ENCODE assay signal across 8 cellular contexts in the genomic region with DNA sequence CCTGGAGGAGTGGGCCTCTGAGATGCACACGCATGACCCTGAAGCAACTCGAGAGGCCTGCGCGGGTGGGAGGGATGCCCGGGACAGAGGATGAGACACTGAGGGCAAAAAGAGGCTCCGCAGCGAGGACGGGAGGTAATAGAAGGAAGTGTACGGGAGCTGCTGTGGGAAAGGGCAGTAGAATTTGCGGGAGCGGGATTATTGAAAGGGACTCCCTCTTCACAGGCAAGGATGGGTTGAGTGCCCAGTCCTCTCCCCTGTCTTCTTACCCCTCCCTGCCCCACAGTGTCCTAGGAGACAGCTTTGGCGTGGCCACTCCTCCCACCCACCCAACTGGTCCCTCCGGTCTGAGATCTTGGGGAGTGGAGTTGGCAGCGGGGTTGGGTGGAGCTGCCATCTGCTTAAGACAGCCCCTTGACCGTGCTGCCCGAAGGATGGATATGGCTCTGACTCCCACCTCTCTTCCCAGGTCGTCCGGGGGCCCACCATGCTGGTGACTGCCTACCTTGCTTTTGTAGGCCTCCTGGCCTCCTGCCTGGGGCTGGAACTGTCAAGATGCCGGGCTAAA. TPM values are rescaled to one million over a fixed set of nuclear protein-coding genes. Genes with fewer than 3 reads are reported as not detected.
DNase-seq lines count a peak whose midpoint lies in the region; ATAC-seq and TF ChIP-seq lines count a peak whose summit lies in the region.

No MANE protein-coding gene starts in this region.

- ATAC-seq in GM21381 (IDR thresholded peaks at IDR 0.05; ENCODE audit: unreplicated experiment): peak; percentile 4
- ATAC-seq in mucosa of descending colon: peak; percentile 53

- peak overlapping the region; percentile 100 for H3K4me2 ChIP-seq in OCI-LY7 (ENCODE audit: low read length)

- H2AFZ ChIP-seq in OCI-LY7 (ENCODE audit: low read length): peak overlapping the region; percentile 52; the same call in 1 of the 2 replicates

- H3K79me2 ChIP-seq in OCI-LY7 (ENCODE audit: insufficient read depth, low read depth, low read length): peaks cover 12% of the 10 kb centered on the region; the same call in 1 of the 2 replicates

- CTCF ChIA-PET in OCI-LY7 (lab: Charles Lee; ENCODE audit: unreplicated experiment): interaction anchor here (1.2 to 1.4 kb wide), 2 partner anchors 15 to 38 kb away, joined by 4 read pairs; partner anchors contain the start of gene ESPL1

- no peaks in the 10 kb centered on the region for H3K27me3 ChIP-seq in ectodermal cell (ENCODE audit: control insufficient read depth, insufficient read depth, low read length, poor library complexity, severe bottlenecking)

- peaks cover 9% of the 10 kb centered on the region; the same call in 1 of the 2 replicates for H3K36me3 ChIP-seq in OCI-LY7 (ENCODE audit: insufficient read depth, low read length)
- no peaks in the 10 kb centered on the region for H3K36me3 ChIP-seq in ectodermal cell (ENCODE audit: control insufficient read depth, insufficient read depth, low read length)
- no peaks in the 10 kb centered on the region for H3K36me3 ChIP-seq in mucosa of descending colon (ENCODE audit: low read depth)

- H3K4me1 ChIP-seq in OCI-LY7 (ENCODE audit: insufficient read depth, low read length, poor library complexity, severe bottlenecking): peaks cover 33% of the 10 kb centered on the region
- H3K4me1 ChIP-seq in ectodermal cell (ENCODE audit: control insufficient read depth, insufficient read depth, low read length): peaks cover 13% of the 10 kb centered on the region
- H3K4me1 ChIP-seq in mucosa of descending colon (ENCODE audit: low read depth): peaks cover 13% of the 10 kb centered on the region

- H3K4me3 ChIP-seq in OCI-LY7 (ENCODE audit: low read depth, low read length, poor library complexity, severe bottlenecking) (peak overlapping the region; percentile 91), ectodermal cell (ENCODE audit: insufficient read depth, low read depth, low read length) (peak overlapping the region; percentile 89), mucosa of descending colon (peak overlapping the region; percentile 81)

- H3K27ac ChIP-seq in OCI-LY7 (ENCODE audit: low read depth, low read length, poor library complexity, severe bottlenecking) (peak overlapping the region; percentile 38), ectodermal cell (ENCODE audit: insufficient read depth, low read depth, low read length, poor library complexity, severe bottlenecking) (peak overlapping the region; percentile 39)

- no peaks in the 10 kb centered on the region for H4K20me1 ChIP-seq in OCI-LY7 (ENCODE audit: insufficient read depth, low read length)

- H3K9me3 ChIP-seq in OCI-LY7 (ENCODE audit: low read length) (no peaks in the 10 kb centered on the region), ectodermal cell (ENCODE audit: control insufficient read depth, low read length) (no peaks in the 10 kb centered on the region), mucosa of descending colon (no peaks in the 10 kb centered on the region)

- no TSS peak for BruUV-seq in OCI-LY7 (replicated peaks; lab: Mats Ljungman, UMichigan)

- WGBS in ectodermal cell, 2 experiments: 20 to 22% methylated on average over 19 of the region's 19 CpGs

- intact Hi-C loops in OCI-LY7 (cut with micrococcal nuclease; ENCODE audit: unreplicated experiment): loop anchor here (2.0 kb wide), 2 partner anchors 32 to 42 kb away; partner anchors contain the start of gene PFDN5
- intact Hi-C loops in mucosa of descending colon (cut with DNase I, micrococcal nuclease): loop anchor here in 1 of 2 donors (5.0 kb wide), 1 partner anchor 40 kb away; no protein-coding TSS in a partner anchor

- H3K9me2 ChIP-seq in OCI-LY7 (ENCODE audit: insufficient read depth, low read length): no peaks in the 10 kb centered on the region

- DNase-seq in OCI-LY7 (ENCODE audit: low spot score) (no peak), mucosa of descending colon (peak; percentile 65 to 76 (median 72)), NCI-H1105 (lab: John Stamatoyannopoulos, UW) (no peak), midbrain (lab: John Stamatoyannopoulos, UW) (no peak), COLO829 (ENCODE audit: low spot score) (no peak), DMS153 (lab: John Stamatoyannopoulos, UW) (no peak)

- POLR2A ChIA-PET in OCI-LY7 (lab: Charles Lee): interaction anchor here (0.8 to 2.6 kb wide), 4 partner anchors 15 to 71 kb away, joined by 3 to 20 read pairs (median 4); partner anchors contain the start of genes CSAD, ESPL1 and ITGB7

- TF ChIP-seq CTCF in OCI-LY7 (conservative IDR thresholded peaks at IDR 0.05; ENCODE audit: low read length): peak; percentile 26; the same call in 1 of the 2 replicates
- no peak for TF ChIP-seq CTCF in mucosa of descending colon (IDR thresholded peaks at IDR 0.05)

RNA-seq across cellular contexts. Expression of gene ESPL1, which starts 15.7 kb away (rescaled TPM):
- total RNA-seq in OCI-LY7 (2014; rRNA removed; shearing (Covaris generic)): 77.4 and 78.2 TPM in 2 replicates
- total RNA-seq in OCI-LY7 (2022): 121 and 137 TPM in 2 replicates
- polyA plus RNA-seq in ectodermal cell (2013, experiment 1 of 4): 36.1 TPM
- 30.3 TPM for polyA plus RNA-seq in ectodermal cell (2013, experiment 2 of 4)
- polyA plus RNA-seq in ectodermal cell (2013, experiment 3 of 4): 25.8 TPM
- 22.8 TPM for polyA plus RNA-seq in ectodermal cell (2013, experiment 4 of 4)
- total RNA-seq in mucosa of descending colon: 10 to 100 TPM in 1 of 3 donors, 1 to 10 TPM in 2; 4.5 to 13.1 (median 5.8) TPM

RNA-seq across cellular contexts. Expression of gene RARG, which starts 20.4 kb away (rescaled TPM):
- 1.4 and 7.0 TPM in 2 replicates for total RNA-seq in OCI-LY7 (2014; rRNA removed; shearing (Covaris generic))
- total RNA-seq in OCI-LY7 (2022) (5.1 and 8.4 TPM in 2 replicates), mucosa of descending colon (10 to 100 TPM; 10.7 to 35.3 (median 16.9) TPM)
- polyA plus RNA-seq in ectodermal cell (2013, experiment 1 of 4): 39.9 TPM
- polyA plus RNA-seq in ectodermal cell (2013, experiment 2 of 4): 33.6 TPM
- polyA plus RNA-seq in ectodermal cell (2013, experiment 3 of 4): 36.6 TPM
- polyA plus RNA-seq in ectodermal cell (2013, experiment 4 of 4): 37.9 TPM

RNA-seq across cellular contexts. Expression of gene PFDN5, which starts 42.9 kb away (rescaled TPM):
- 348 and 394 TPM in 2 replicates for total RNA-seq in OCI-LY7 (2014; rRNA removed; shearing (Covaris generic))
- total RNA-seq in OCI-LY7 (2022): 264 TPM in 2 replicates
- polyA plus RNA-seq in ectodermal cell (2013, experiment 1 of 4): 566 TPM
- 546 TPM for polyA plus RNA-seq in ectodermal cell (2013, experiment 2 of 4)
- polyA plus RNA-seq in ectodermal cell (2013, experiment 3 of 4): 587 TPM
- polyA plus RNA-seq in ectodermal cell (2013, experiment 4 of 4): 660 TPM
- total RNA-seq in mucosa of descending colon: 100 to 1,000 TPM; 262 to 390 (median 268) TPM

RNA-seq across cellular contexts. Expression of gene ITGB7, which starts 45.4 kb away (rescaled TPM):
- 48.6 and 51.7 TPM in 2 replicates for total RNA-seq in OCI-LY7 (2014; rRNA removed; shearing (Covaris generic))
- 153 and 207 TPM in 2 replicates for total RNA-seq in OCI-LY7 (2022)
- not detected for polyA plus RNA-seq in ectodermal cell (2013, experiment 1 of 4)
- polyA plus RNA-seq in ectodermal cell (2013, experiment 2 of 4): 0.21 TPM
- 1.1 TPM for polyA plus RNA-seq in ectodermal cell (2013, experiment 3 of 4)
- 0.57 TPM for polyA plus RNA-seq in ectodermal cell (2013, experiment 4 of 4)
- 10 to 100 TPM in 1 of 3 donors, 1 to 10 TPM in 2; 6.2 to 13.8 (median 7.3) TPM for total RNA-seq in mucosa of descending colon

RNA-seq across cellular contexts. Expression of gene MYG1, which starts 47.1 kb away (rescaled TPM):
- 41.0 and 53.4 TPM in 2 replicates for total RNA-seq in OCI-LY7 (2014; rRNA removed; shearing (Covaris generic))
- 59.3 and 64.9 TPM in 2 replicates for total RNA-seq in OCI-LY7 (2022)
- polyA plus RNA-seq in ectodermal cell (2013, experiment 1 of 4): 67.6 TPM
- polyA plus RNA-seq in ectodermal cell (2013, experiment 2 of 4): 67.8 TPM
- polyA plus RNA-seq in ectodermal cell (2013, experiment 3 of 4): 53.8 TPM
- polyA plus RNA-seq in ectodermal cell (2013, experiment 4 of 4): 60.6 TPM
- total RNA-seq in mucosa of descending colon: 10 to 100 TPM; 35.4 to 54.9 (median 38.0) TPM

Comparison
In these comparisons a context has a peak if more than half of its experiments do, and no peak if none do; other contexts are left out.
1. DNase-seq: peak in mucosa of descending colon (3 of 3); none in OCI-LY7 (single experiment), NCI-H1105 (single experiment), midbrain (single experiment), COLO829 (single experiment) and DMS153 (single experiment).
2. RNA of gene ESPL1, which starts 15.7 kb away (total RNA-seq): 77.4 to 137 TPM in OCI-LY7; 4.5 to 13.1 TPM in mucosa of descending colon; every median in the first group is over 4 times any median in the second.
3. Peak in every context shown above with its lines, with median percentiles within 50 percentile points of each other: H3K4me3 ChIP-seq.